ENCODE assay signal across 11 cellular contexts in genomic region chr5:153043876-153044275, GRCh38.
"Had no signal": no experiment of that assay in that cellular context is flagged by ENCODE, and none has a peak within 500 bp of the region (broad histone marks: within the 10 kb centered on the region; RNA-seq: fewer than 3 reads in every experiment).

No MANE protein-coding gene starts in this region.

- H3K4me1 ChIP-seq: adrenal gland, gastrocnemius medialis, heart right ventricle, thyroid gland had no signal

- ATAC-seq: gastrocnemius medialis, heart right ventricle, left ventricle myocardium superior had no signal

- DNase-seq: activated CD4-positive, alpha-beta T cell treated with anti-CD3 and anti-CD28 coated beads, Interleukin-2, amount 50 U/mL, for 4 hours; activated naive CD4-positive, alpha-beta T cell treated with anti-CD3 and anti-CD28 coated beads, Interleukin-2, amount 50 U/mL, for 16 hours; activated T-cell treated with anti-CD3 and anti-CD28 coated beads, Interleukin-2, amount 50 U/mL, for 1 hour; adrenal gland; dorsolateral prefrontal cortex; gastrocnemius medialis; heart right ventricle; kidney; left ventricle myocardium superior; thyroid gland had no signal

- H3K9me3 ChIP-seq: adrenal gland, gastrocnemius medialis, thyroid gland had no signal

- H3K4me3 ChIP-seq: adrenal gland, dorsolateral prefrontal cortex, gastrocnemius medialis, heart right ventricle, skin epidermis, thyroid gland had no signal

- H3K27ac ChIP-seq: adrenal gland, dorsolateral prefrontal cortex, gastrocnemius medialis, heart right ventricle, skin epidermis, thyroid gland had no signal

- H3K36me3 ChIP-seq: adrenal gland, gastrocnemius medialis, heart right ventricle, thyroid gland had no signal

- H3K27me3 ChIP-seq: adrenal gland, dorsolateral prefrontal cortex, gastrocnemius medialis, heart right ventricle, thyroid gland had no signal
